12 cellular contexts compared by ENCODE assay signal in genomic region chr10:12717981-12718707, GRCh38.
A peak's percentile ranks its signal among the peaks of the same experiment; 100 is the strongest.
DNase-seq lines count a peak whose midpoint lies in the region; ATAC-seq, FAIRE-seq and TF ChIP-seq lines count a peak whose summit lies in the region.
"Had no signal": no experiment of that assay in that cellular context is flagged by ENCODE, and none has a peak within 500 bp of the region (broad histone marks: within the 10 kb centered on the region; RNA-seq: fewer than 3 reads in every experiment).

No MANE protein-coding gene starts in this region.

- no peak overlapping the region for H2BK15ac ChIP-seq in mesenchymal stem cell (ENCODE audit: low read depth, poor library complexity, severe bottlenecking)

- H3K36me3 Mint-ChIP-seq in Calu3 (ENCODE audit: insufficient read depth, unreplicated experiment) = peaks cover 10% of the 10 kb centered on the region
- no peaks in the 10 kb centered on the region for H3K36me3 Mint-ChIP-seq in endodermal cell (ENCODE audit: low read depth)

- H2BK5ac ChIP-seq in mesenchymal stem cell (ENCODE audit: low read depth, low read length, poor library complexity, severe bottlenecking) = no peak overlapping the region

- no peak overlapping the region for H3K14ac ChIP-seq in mesenchymal stem cell (ENCODE audit: low read length in 2 of 2)

- peaks cover 40% of the 10 kb centered on the region for H3K79me1 ChIP-seq in mesenchymal stem cell (replicated peaks; ENCODE audit: low read length, poor library complexity, severe bottlenecking)

- H2BK12ac ChIP-seq in mesenchymal stem cell (ENCODE audit: low read length in 2 of 2) = no peak overlapping the region

- BruUV-seq in Calu3 (replicated peaks; lab: Mats Ljungman, UMichigan) = no TSS peak

- H3K9me3 ChIP-seq in endodermal cell (ENCODE audit: control insufficient read depth, low read length) (no peaks in the 10 kb centered on the region), mesenchymal stem cell (ENCODE audit: control insufficient read depth, low read length) (no peaks in the 10 kb centered on the region), pancreas (no peaks in the 10 kb centered on the region)
- H3K9me3 ChIP-seq: lower lobe of right lung had no signal

- H3K27me3 Mint-ChIP-seq in Calu3 (ENCODE audit: unreplicated experiment) = peaks cover 10% of the 10 kb centered on the region
- peaks cover 8% of the 10 kb centered on the region for H3K27me3 Mint-ChIP-seq in endodermal cell (ENCODE audit: insufficient read depth)
- H3K27me3 Mint-ChIP-seq: T-helper 17 cell had no signal

- H3K36me3 ChIP-seq in endodermal cell (ENCODE audit: control insufficient read depth, insufficient read depth, low read length) (no peaks in the 10 kb centered on the region), mesenchymal stem cell (ENCODE audit: control insufficient read depth in 1 of 2, insufficient read depth in 2 of 2, low read depth in 1 of 2, low read length in 2 of 2) (peaks cover 0 to 3% of the 10 kb centered on the region in 2 experiments), pancreas (no peaks in the 10 kb centered on the region)
- H3K36me3 ChIP-seq: lower lobe of right lung had no signal

- no peak overlapping the region for H2BK120ac ChIP-seq in mesenchymal stem cell (ENCODE audit: low read depth, low read length)

- intact Hi-C loops in Calu3 (cut with micrococcal nuclease; ENCODE audit: unreplicated experiment) (loop anchor here (1.0 kb wide), 2 partner anchors 184 to 356 kb away; no protein-coding TSS in a partner anchor), pancreas (cut with DNase I) (loop anchor here in 2 of 3 donors (10.0 kb wide), 2 partner anchors 453 to 463 kb away; no protein-coding TSS in a partner anchor)

- no peak overlapping the region for H3K27ac ChIP-seq in endodermal cell (ENCODE audit: low read depth, low read length)
- H3K27ac ChIP-seq in mesenchymal stem cell (ENCODE audit: low read length, poor library complexity, severe bottlenecking) = no peak overlapping the region
- no peak overlapping the region for H3K27ac ChIP-seq in pancreas
- H3K27ac ChIP-seq: lower lobe of right lung had no signal

- H3K27me3 ChIP-seq in endodermal cell (ENCODE audit: control insufficient read depth, insufficient read depth, low read length, poor library complexity, severe bottlenecking) (no peaks in the 10 kb centered on the region), mesenchymal stem cell (ENCODE audit: control insufficient read depth in 1 of 2, insufficient read depth in 1 of 2, low read length in 2 of 2) (no peaks in the 10 kb centered on the region), pancreas (no peaks in the 10 kb centered on the region)

- 82 to 83% methylated on average over 5 to 12 of the region's 12 CpGs for WGBS in endodermal cell (ENCODE audit: insufficient coverage in 1 of 2, insufficient read length in 1 of 2), 2 experiments
- 73% methylated on average over 7 of the region's 12 CpGs for WGBS in mesenchymal stem cell
- 86% methylated on average over 12 of the region's 12 CpGs for WGBS in pancreas, 2 donors

- DNase-seq in Calu3 (peak; percentile 31), NCI-H69 (lab: John Stamatoyannopoulos, UW) (peak; percentile 8), endodermal cell (no peak), mesenchymal stem cell (no peak), pancreas (no peak), midbrain (lab: John Stamatoyannopoulos, UW) (no peak), omental fat pad (ENCODE audit: low spot score) (no peak)
- DNase-seq: lower lobe of right lung; NK-92 treated with Interleukin-12 subunit alpha and Interleukin-12 subunit beta, amount 100 ng/mL, for 24 hours; retina; T-helper 17 cell had no signal

- H3K9ac ChIP-seq in endodermal cell (ENCODE audit: extremely low read depth, low read length, poor library complexity, severe bottlenecking) = no peak overlapping the region
- peak overlapping the region; percentile 54 for H3K9ac ChIP-seq in mesenchymal stem cell (ENCODE audit: low read length)

- no peak for TF ChIP-seq CTCF in Calu3 (IDR thresholded peaks at IDR 0.05; ENCODE audit: unreplicated experiment)
- TF ChIP-seq CTCF in endodermal cell (conservative IDR thresholded peaks at IDR 0.05) = peak; percentile 67
- TF ChIP-seq CTCF in pancreas (IDR thresholded peaks at IDR 0.05) = no peak
- no peak for TF ChIP-seq CTCF in omental fat pad (IDR thresholded peaks at IDR 0.05)

- no peak overlapping the region for H3K23ac ChIP-seq in mesenchymal stem cell (ENCODE audit: low read length in 2 of 2)

- CTCF ChIA-PET in Calu3 (lab: Charles Lee) = interaction anchor here (0.8 to 1.2 kb wide), 2 partner anchors 9 to 33 kb away, joined by 6 to 7 read pairs; no protein-coding TSS in a partner anchor

- H3K18ac ChIP-seq in mesenchymal stem cell (ENCODE audit: low read depth in 1 of 2, low read length in 2 of 2) = no peak overlapping the region

- no peak overlapping the region for H3K4me2 ChIP-seq in mesenchymal stem cell (ENCODE audit: low read length, poor library complexity, severe bottlenecking)

- H3K4me3 ChIP-seq in endodermal cell (ENCODE audit: low read length) = no peak overlapping the region
- no peak overlapping the region for H3K4me3 ChIP-seq in mesenchymal stem cell (ENCODE audit: insufficient read depth in 1 of 2, low read depth in 1 of 2, low read length in 2 of 2)
- H3K4me3 ChIP-seq in pancreas = no peak overlapping the region
- H3K4me3 ChIP-seq: lower lobe of right lung had no signal

- no peak overlapping the region for H2AFZ ChIP-seq in mesenchymal stem cell (ENCODE audit: low read depth, low read length)

- H3K4me3 Mint-ChIP-seq in Calu3 (ENCODE audit: low read depth, unreplicated experiment) = no peak overlapping the region
- no peak overlapping the region for H3K4me3 Mint-ChIP-seq in endodermal cell
- H3K4me3 Mint-ChIP-seq: T-helper 17 cell had no signal

- ATAC-seq in pancreas (no peak), GM21390 (IDR thresholded peaks at IDR 0.05; ENCODE audit: unreplicated experiment) (no peak), omental fat pad (ENCODE audit: low FRiP score) (no peak)
- ATAC-seq: lower lobe of right lung, T-helper 17 cell had no signal

- no peak overlapping the region for H3K4ac ChIP-seq in mesenchymal stem cell (ENCODE audit: low read depth in 1 of 2, low read length in 2 of 2)

- H2AK5ac ChIP-seq in mesenchymal stem cell (ENCODE audit: low read length, severe bottlenecking) = no peak overlapping the region

- H3K9me3 Mint-ChIP-seq in Calu3 (ENCODE audit: low read depth, unreplicated experiment) = no peaks in the 10 kb centered on the region
- H3K9me3 Mint-ChIP-seq in endodermal cell = no peaks in the 10 kb centered on the region

- no peak for FAIRE-seq in pancreas (lab: Jason Lieb, UNC)

- no peak overlapping the region for H4K8ac ChIP-seq in mesenchymal stem cell (ENCODE audit: low read length)

- H3K4me1 ChIP-seq in endodermal cell (ENCODE audit: control insufficient read depth, insufficient read depth, low read length) (peaks cover 13% of the 10 kb centered on the region), mesenchymal stem cell (ENCODE audit: control insufficient read depth, insufficient read depth, low read depth, low read length) (peaks cover 4% of the 10 kb centered on the region), pancreas (peaks cover 11 to 21% (median 17%) of the 10 kb centered on the region in 3 donors)

- H3K4me1 Mint-ChIP-seq in Calu3 (ENCODE audit: low read depth, unreplicated experiment) (peaks cover 25% of the 10 kb centered on the region), endodermal cell (peaks cover 23% of the 10 kb centered on the region)

- no peak overlapping the region for H3K27ac Mint-ChIP-seq in Calu3 (ENCODE audit: unreplicated experiment)
- H3K27ac Mint-ChIP-seq in endodermal cell = no peak overlapping the region
- H3K27ac Mint-ChIP-seq: T-helper 17 cell had no signal

- no peak overlapping the region for H4K91ac ChIP-seq in mesenchymal stem cell (ENCODE audit: low read length)

Comparison
In these comparisons a context has a peak if more than half of its experiments do, and no peak if none do; other contexts are left out.
1. DNase-seq: peak in Calu3 (single experiment) and NCI-H69 (single experiment); none in endodermal cell (single experiment), mesenchymal stem cell (single experiment), pancreas (0 of 6), midbrain (single experiment) and omental fat pad (single experiment).